In genomic region chr6:142329486-142330113, GRCh38 we compare ENCODE assay signal across 19 cellular contexts.
"Had no signal": no experiment of that assay in that cellular context is flagged by ENCODE, and none has a peak within 500 bp of the region (broad histone marks: within the 10 kb centered on the region; RNA-seq: fewer than 3 reads in every experiment).

No MANE protein-coding gene starts in this region.

- ATAC-seq: activated T-cell treated with anti-CD3 and anti-CD28 coated beads, Interleukin-2, amount 50 U/mL, for 72 hours; left cardiac atrium; natural killer cell; stimulated activated naive CD8-positive, alpha-beta T cell treated with anti-CD3 and anti-CD28 coated beads, Interleukin-15, Interleukin-2, amounts not matched to agents 100 U/mL and 50 U/mL, for 24 hours had no signal

- H3K27ac ChIP-seq: ascending aorta, right atrium auricular region, tibial artery, uterus had no signal

- H3K9me3 Mint-ChIP-seq: activated naive CD4-positive, alpha-beta T cell treated with anti-CD3 and anti-CD28 coated beads, Interleukin-2, amount 50 U/mL, for 24 hours; activated T-cell treated with anti-CD3 and anti-CD28 coated beads, Interleukin-2, amount 50 U/mL, for 72 hours; dendritic cell treated with granulocyte-macrophage colony-stimulating factor and Interleukin-4, amounts not matched to agents 40 ng/mL and 50 ng/mL, for 4 days; natural killer cell; T-helper 1 cell treated with Interleukin-12 subunit alpha and Interleukin-12 subunit beta and Interleukin-4 antibody, amounts not matched to agents 30 μg/mL and 1 μg/mL, for 36 hours had no signal

- H3K4me3 ChIP-seq: ascending aorta, right atrium auricular region, tibial artery, uterus had no signal

- H3K27me3 ChIP-seq: ascending aorta, right atrium auricular region, tibial artery, uterus had no signal

- H3K9me3 ChIP-seq: ascending aorta, right atrium auricular region, tibial artery, uterus had no signal

- H3K4me1 Mint-ChIP-seq: natural killer cell had no signal

- H3K4me1 ChIP-seq: ascending aorta, right atrium auricular region, tibial artery, uterus had no signal

- H3K36me3 ChIP-seq: ascending aorta, right atrium auricular region, tibial artery, uterus had no signal

- H3K27ac Mint-ChIP-seq: activated naive CD4-positive, alpha-beta T cell treated with anti-CD3 and anti-CD28 coated beads, Interleukin-2, amount 50 U/mL, for 24 hours; activated T-cell treated with anti-CD3 and anti-CD28 coated beads, Interleukin-2, amount 50 U/mL, for 72 hours; dendritic cell treated with granulocyte-macrophage colony-stimulating factor and Interleukin-4, amounts not matched to agents 40 ng/mL and 50 ng/mL, for 4 days; natural killer cell; T-helper 1 cell treated with Interleukin-12 subunit alpha and Interleukin-12 subunit beta and Interleukin-4 antibody, amounts not matched to agents 30 μg/mL and 1 μg/mL, for 36 hours had no signal

- H3K36me3 Mint-ChIP-seq: activated naive CD4-positive, alpha-beta T cell treated with anti-CD3 and anti-CD28 coated beads, Interleukin-2, amount 50 U/mL, for 24 hours; natural killer cell had no signal

- H3K27me3 Mint-ChIP-seq: activated naive CD4-positive, alpha-beta T cell treated with anti-CD3 and anti-CD28 coated beads, Interleukin-2, amount 50 U/mL, for 24 hours; dendritic cell treated with granulocyte-macrophage colony-stimulating factor and Interleukin-4, amounts not matched to agents 40 ng/mL and 50 ng/mL, for 4 days; progenitor cell of endocrine pancreas had no signal

- DNase-seq: activated CD4-positive, alpha-beta T cell treated with anti-CD3 and anti-CD28 coated beads, Interleukin-2, amount 50 U/mL, for 4 hours; activated CD4-positive, CD25-positive, alpha-beta regulatory T cell treated with anti-CD3 and anti-CD28 coated beads, Interleukin-2, amount 50 U/mL, for 72 hours; activated gamma-delta T cell; activated T-cell treated with anti-CD3 and anti-CD28 coated beads, Interleukin-2, amount 50 U/mL, for 72 hours; effector CD8-positive, alpha-beta T cell; foreskin fibroblast; left cardiac atrium; mesendoderm; natural killer cell; stimulated activated naive CD8-positive, alpha-beta T cell treated with anti-CD3 and anti-CD28 coated beads, Interleukin-15, Interleukin-2, amounts not matched to agents 100 U/mL and 50 U/mL, for 24 hours; substantia nigra; tibial artery; uterus had no signal

- H3K4me3 Mint-ChIP-seq: activated naive CD4-positive, alpha-beta T cell treated with anti-CD3 and anti-CD28 coated beads, Interleukin-2, amount 50 U/mL, for 24 hours; activated T-cell treated with anti-CD3 and anti-CD28 coated beads, Interleukin-2, amount 50 U/mL, for 72 hours; dendritic cell treated with granulocyte-macrophage colony-stimulating factor and Interleukin-4, amounts not matched to agents 40 ng/mL and 50 ng/mL, for 4 days; natural killer cell; T-helper 1 cell treated with Interleukin-12 subunit alpha and Interleukin-12 subunit beta and Interleukin-4 antibody, amounts not matched to agents 30 μg/mL and 1 μg/mL, for 36 hours had no signal
